Comparison of ENCODE assay signal across 10 cellular contexts in the genomic region with DNA sequence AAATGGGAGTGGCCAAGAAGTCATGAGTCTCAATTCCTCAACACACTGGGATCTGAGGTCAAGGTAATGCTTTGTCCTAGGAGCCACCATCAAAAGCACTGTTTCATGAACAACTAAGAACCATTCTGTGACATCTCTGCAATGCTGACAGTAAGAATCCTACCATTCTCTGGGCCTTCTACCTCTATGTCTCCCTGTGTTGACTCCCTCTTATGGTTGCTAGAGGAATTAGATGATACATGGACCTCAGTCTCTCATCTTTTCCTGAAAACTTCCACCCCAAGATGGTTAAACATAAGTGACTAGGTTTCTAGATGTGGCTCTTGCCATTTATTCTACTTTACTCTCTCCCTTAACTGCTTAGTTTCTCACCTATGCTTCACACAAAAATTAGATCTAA. TPM values are rescaled to one million over a fixed set of nuclear protein-coding genes. Genes with fewer than 3 reads are reported as not detected.
A peak's percentile ranks its signal among the peaks of the same experiment; 100 is the strongest.
DNase-seq lines count a peak whose midpoint lies in the region; ATAC-seq and TF ChIP-seq lines count a peak whose summit lies in the region.
"Had no signal": no experiment of that assay in that cellular context is flagged by ENCODE, and none has a peak within 500 bp of the region (broad histone marks: within the 10 kb centered on the region; RNA-seq: fewer than 3 reads in every experiment).

No MANE protein-coding gene starts in this region.

- no peak for DNase-seq in CD4-positive, alpha-beta memory T cell
- no peak for DNase-seq in RWPE2 (ENCODE audit: low spot score)
- DNase-seq in fibroblast of pulmonary artery (ENCODE audit: low read depth), result no peak
- no peak for DNase-seq in NK-92 (lab: John Stamatoyannopoulos, UW; ENCODE audit: unreplicated experiment)
- no peak for DNase-seq in HuH-7 (ENCODE audit: low spot score)
- DNase-seq: activated CD4-positive, alpha-beta T cell treated with anti-CD3 and anti-CD28 coated beads, Interleukin-2, amount 50 U/mL, for 4 hours; heart right ventricle; NCI-H1417 had no signal

- H3K27me3 Mint-ChIP-seq in CD4-positive, alpha-beta memory T cell, result no peaks in the 10 kb centered on the region

- peaks cover 10 to 28% (median 19%) of the 10 kb centered on the region in 4 donors for H3K4me1 Mint-ChIP-seq in CD4-positive, alpha-beta memory T cell

- peaks cover 22% of the 10 kb centered on the region for H3K4me1 ChIP-seq in CD4-positive, alpha-beta memory T cell (ENCODE audit: insufficient read depth, low read length)
- H3K4me1 ChIP-seq in RWPE2 (ENCODE audit: insufficient read depth, poor library complexity, severe bottlenecking), result no peaks in the 10 kb centered on the region

- H3K9me3 ChIP-seq in CD4-positive, alpha-beta memory T cell (ENCODE audit: control insufficient read depth in 1 of 2, low read length in 2 of 2), result no peaks in the 10 kb centered on the region
- no peaks in the 10 kb centered on the region for H3K9me3 ChIP-seq in RWPE2 (ENCODE audit: severe bottlenecking)
- H3K9me3 ChIP-seq: heart right ventricle had no signal

- no peaks in the 10 kb centered on the region for H3K9me3 Mint-ChIP-seq in CD4-positive, alpha-beta memory T cell

- no peaks in the 10 kb centered on the region for H3K27me3 ChIP-seq in CD4-positive, alpha-beta memory T cell (ENCODE audit: insufficient read depth, low read length)
- H3K27me3 ChIP-seq in RWPE2 (ENCODE audit: insufficient read depth, poor library complexity, severe bottlenecking), result no peaks in the 10 kb centered on the region
- H3K27me3 ChIP-seq: heart right ventricle had no signal

- ATAC-seq in RWPE2 (ENCODE audit: low read depth) (no peak), HG03045 (IDR thresholded peaks at IDR 0.05; ENCODE audit: unreplicated experiment) (no peak)
- ATAC-seq: heart right ventricle had no signal

- 0 out of 2 replicates have a peak, but pooled peaks have one; percentile 14 for TF ChIP-seq CTCF in GM12874 (IDR thresholded peaks at IDR 0.05; ENCODE audit: insufficient read depth, low read depth, low read length)
- peak; percentile 19 for TF ChIP-seq CTCF in RWPE2 (IDR thresholded peaks at IDR 0.05; ENCODE audit: poor library complexity, severe bottlenecking)
- peak; percentile 33 for TF ChIP-seq CTCF in fibroblast of pulmonary artery (IDR thresholded peaks at IDR 0.05; ENCODE audit: low read length, missing control alignments)

- intact Hi-C loops in CD4-positive, alpha-beta memory T cell (cut with micrococcal nuclease), result no loop called here

- peaks cover 39% of the 10 kb centered on the region for H3K36me3 ChIP-seq in CD4-positive, alpha-beta memory T cell (ENCODE audit: insufficient read depth, low read length)
- peaks cover 86% of the 10 kb centered on the region for H3K36me3 ChIP-seq in RWPE2 (ENCODE audit: low read depth)

- no peak overlapping the region for H3K27ac ChIP-seq in CD4-positive, alpha-beta memory T cell (ENCODE audit: low read depth, low read length)
- no peak overlapping the region for H3K27ac ChIP-seq in RWPE2 (ENCODE audit: poor library complexity, severe bottlenecking)

- H3K4me3 ChIP-seq in CD4-positive, alpha-beta memory T cell (ENCODE audit: low read length in 2 of 2), result no peak overlapping the region
- H3K4me3 ChIP-seq in RWPE2 (ENCODE audit: severe bottlenecking), result no peak overlapping the region
- H3K4me3 ChIP-seq in fibroblast of pulmonary artery (replicated peaks; ENCODE audit: low read depth, low read length), result no peak overlapping the region
- H3K4me3 ChIP-seq: heart right ventricle had no signal

- peak overlapping the region in 4 of 7 donors; percentile 38 to 65 (median 58) for H3K27ac Mint-ChIP-seq in CD4-positive, alpha-beta memory T cell

- peaks cover 35 to 61% of the 10 kb centered on the region in 2 donors for H3K36me3 Mint-ChIP-seq in CD4-positive, alpha-beta memory T cell

- no peak overlapping the region for H3K4me3 Mint-ChIP-seq in CD4-positive, alpha-beta memory T cell

- POLR2A ChIA-PET in CD4-positive, alpha-beta memory T cell (lab: Charles Lee; ENCODE audit: partially characterized antibody), result no interaction called here

- CTCF ChIA-PET in CD4-positive, alpha-beta memory T cell (lab: Charles Lee; ENCODE audit: partially characterized antibody), result no interaction called here

RNA-seq across cellular contexts. Expression of a gene that starts 9.1 kb away (rescaled TPM):
- total RNA-seq in CD4-positive, alpha-beta memory T cell, result 10 to 100 TPM; 17.3 to 18.3 TPM
- polyA plus RNA-seq in CD4-positive, alpha-beta memory T cell, result 1 to 10 TPM; 5.1 to 6.6 TPM

RNA-seq across cellular contexts. Expression of a gene that starts 10.6 kb away (rescaled TPM):
- 10 to 100 TPM in 1 of 2 experiments, 1 to 10 TPM in 1; 9.9 to 10.4 TPM for total RNA-seq in CD4-positive, alpha-beta memory T cell
- polyA plus RNA-seq in CD4-positive, alpha-beta memory T cell, result 1 to 10 TPM; 4.8 to 8.8 TPM
